Comparison of ENCODE assay signal across 21 cellular contexts in genomic region chr15:91208366-91208765, GRCh38.
"Had no signal": no experiment of that assay in that cellular context is flagged by ENCODE, and none has a peak within 500 bp of the region (broad histone marks: within the 10 kb centered on the region; RNA-seq: fewer than 3 reads in every experiment).

No MANE protein-coding gene starts in this region.

- DNase-seq: activated CD4-positive, alpha-beta T cell treated with anti-CD3 and anti-CD28 coated beads for 4 hours; activated CD8-positive, alpha-beta memory T cell treated with anti-CD3 and anti-CD28 coated beads, Interleukin-2, amount 50 U/mL, for 4 hours; activated CD8-positive, alpha-beta T cell treated with anti-CD3 and anti-CD28 coated beads for 36 hours; activated gamma-delta T cell treated with Interleukin-2 at 50 U/mL for 16 hours; activated naive CD4-positive, alpha-beta T cell treated with anti-CD3 and anti-CD28 coated beads, Interleukin-2, amount 10 ng/mL, durations not matched to agents 7 days and 5 days; activated naive CD8-positive, alpha-beta T cell treated with anti-CD3 and anti-CD28 coated beads for 36 hours; activated T-cell treated with anti-CD3 and anti-CD28 coated beads, Interleukin-2, amount 50 U/mL, for 72 hours; KG1; NCI-H1092; NCI-H1417; NCI-H2029 treated with DMSO at 0.1 percent for 48 hours; NCI-H2227 treated with DMSO at 0.1 percent for 48 hours; NCI-H446 treated with DMSO at 0.1 percent for 48 hours; NCI-H526 treated with DMSO at 0.1 percent for 48 hours; PC-9; SHP77 treated with DMSO at 0.1 percent for 48 hours; T-cell; T-helper 2 cell; T1000 had no signal

- H3K4me3 Mint-ChIP-seq: activated CD8-positive, alpha-beta T cell treated with anti-CD3 and anti-CD28 coated beads for 36 hours; activated naive CD4-positive, alpha-beta T cell treated with anti-CD3 and anti-CD28 coated beads, Interleukin-2, amount 10 ng/mL, durations not matched to agents 7 days and 5 days; activated naive CD8-positive, alpha-beta T cell treated with anti-CD3 and anti-CD28 coated beads for 36 hours; activated T-cell treated with anti-CD3 and anti-CD28 coated beads, Interleukin-2, amount 50 U/mL, for 72 hours; T-cell had no signal

- H3K9me3 Mint-ChIP-seq: activated CD8-positive, alpha-beta T cell treated with anti-CD3 and anti-CD28 coated beads for 36 hours; activated naive CD4-positive, alpha-beta T cell treated with anti-CD3 and anti-CD28 coated beads, Interleukin-2, amount 10 ng/mL, durations not matched to agents 7 days and 5 days; activated naive CD8-positive, alpha-beta T cell treated with anti-CD3 and anti-CD28 coated beads for 36 hours; activated T-cell treated with anti-CD3 and anti-CD28 coated beads, Interleukin-2, amount 50 U/mL, for 72 hours; activated T-helper 2 cell treated with anti-CD3 and anti-CD28 coated beads, Interferon-gamma antibody, Interleukin-2, Interleukin-4, amounts not matched to agents 10 μg/mL and 5 μg/mL and 100 μg/mL, durations not matched to agents 14 hours and 24 hours and 36 hours; T-cell had no signal

- ATAC-seq: activated CD4-positive, CD25-positive, alpha-beta regulatory T cell treated with anti-CD3 and anti-CD28 coated beads, Interleukin-2, amount 50 U/mL, for 24 hours; activated CD8-positive, alpha-beta T cell treated with anti-CD3 and anti-CD28 coated beads for 36 hours; activated T-cell treated with anti-CD3 and anti-CD28 coated beads, Interleukin-2, amount 50 U/mL, for 72 hours; T-cell had no signal

- H3K36me3 Mint-ChIP-seq: activated naive CD4-positive, alpha-beta T cell treated with anti-CD3 and anti-CD28 coated beads, Interleukin-2, amount 10 ng/mL, durations not matched to agents 7 days and 5 days; activated naive CD8-positive, alpha-beta T cell treated with anti-CD3 and anti-CD28 coated beads for 36 hours; T-cell had no signal

- H3K27ac Mint-ChIP-seq: activated CD8-positive, alpha-beta T cell treated with anti-CD3 and anti-CD28 coated beads for 36 hours; activated naive CD4-positive, alpha-beta T cell treated with anti-CD3 and anti-CD28 coated beads, Interleukin-2, amount 10 ng/mL, durations not matched to agents 7 days and 5 days; activated naive CD8-positive, alpha-beta T cell treated with anti-CD3 and anti-CD28 coated beads for 36 hours; activated T-cell treated with anti-CD3 and anti-CD28 coated beads, Interleukin-2, amount 50 U/mL, for 72 hours; activated T-helper 2 cell treated with anti-CD3 and anti-CD28 coated beads, Interferon-gamma antibody, Interleukin-2, Interleukin-4, amounts not matched to agents 10 μg/mL and 5 μg/mL and 100 μg/mL, durations not matched to agents 14 hours and 24 hours and 36 hours; T-cell had no signal

- H3K4me1 Mint-ChIP-seq: activated naive CD4-positive, alpha-beta T cell treated with anti-CD3 and anti-CD28 coated beads, Interleukin-2, amount 10 ng/mL, durations not matched to agents 7 days and 5 days; activated naive CD8-positive, alpha-beta T cell treated with anti-CD3 and anti-CD28 coated beads for 36 hours; T-cell had no signal
